ENCODE assay signal across 3 cellular contexts in genomic region chr16:87221633-87222032, GRCh38.
A peak's percentile ranks its signal among the peaks of the same experiment; 100 is the strongest.
TF ChIP-seq lines count a peak whose summit lies in the region.

No MANE protein-coding gene starts in this region.

TF ChIP-seq in HepG2, 621 proteins besides CTCF, POLR2A, EP300 and RAD21 (continues in another document):
- TF ChIP-seq, protein P1, sequence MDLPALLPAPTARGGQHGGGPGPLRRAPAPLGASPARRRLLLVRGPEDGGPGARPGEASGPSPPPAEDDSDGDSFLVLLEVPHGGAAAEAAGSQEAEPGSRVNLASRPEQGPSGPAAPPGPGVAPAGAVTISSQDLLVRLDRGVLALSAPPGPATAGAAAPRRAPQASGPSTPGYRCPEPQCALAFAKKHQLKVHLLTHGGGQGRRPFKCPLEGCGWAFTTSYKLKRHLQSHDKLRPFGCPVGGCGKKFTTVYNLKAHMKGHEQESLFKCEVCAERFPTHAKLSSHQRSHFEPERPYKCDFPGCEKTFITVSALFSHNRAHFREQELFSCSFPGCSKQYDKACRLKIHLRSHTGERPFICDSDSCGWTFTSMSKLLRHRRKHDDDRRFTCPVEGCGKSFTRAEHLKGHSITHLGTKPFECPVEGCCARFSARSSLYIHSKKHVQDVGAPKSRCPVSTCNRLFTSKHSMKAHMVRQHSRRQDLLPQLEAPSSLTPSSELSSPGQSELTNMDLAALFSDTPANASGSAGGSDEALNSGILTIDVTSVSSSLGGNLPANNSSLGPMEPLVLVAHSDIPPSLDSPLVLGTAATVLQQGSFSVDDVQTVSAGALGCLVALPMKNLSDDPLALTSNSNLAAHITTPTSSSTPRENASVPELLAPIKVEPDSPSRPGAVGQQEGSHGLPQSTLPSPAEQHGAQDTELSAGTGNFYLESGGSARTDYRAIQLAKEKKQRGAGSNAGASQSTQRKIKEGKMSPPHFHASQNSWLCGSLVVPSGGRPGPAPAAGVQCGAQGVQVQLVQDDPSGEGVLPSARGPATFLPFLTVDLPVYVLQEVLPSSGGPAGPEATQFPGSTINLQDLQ (CRISPR knock-in tag; IDR thresholded peaks at IDR 0.05), result no peak
- TF ChIP-seq ATF7 (IDR thresholded peaks at IDR 0.05), result peak; percentile 31; the same call in 1 of the 2 replicates
- TF ChIP-seq ATF7 (CRISPR knock-in tag; IDR thresholded peaks at IDR 0.05), result no peak
- TF ChIP-seq SMAD3 (CRISPR knock-in tag; IDR thresholded peaks at IDR 0.05), result no peak
- TF ChIP-seq ZNF282 (IDR thresholded peaks at IDR 0.05; ENCODE audit: partially characterized antibody), result peak; percentile 68
- TF ChIP-seq ZNF878 (CRISPR knock-in tag; IDR thresholded peaks at IDR 0.05), result no peak
- TF ChIP-seq IKZF1 (IDR thresholded peaks at IDR 0.05), result 0 out of 2 replicates have a peak, but pooled peaks have one; percentile 61
- no peak for TF ChIP-seq NCOA5 (CRISPR knock-in tag; IDR thresholded peaks at IDR 0.05)
- TF ChIP-seq SYNCRIP (IDR thresholded peaks at IDR 0.05; ENCODE audit: insufficient read depth, low read depth, low read length), result no peak
- TF ChIP-seq HNRNPK (IDR thresholded peaks at IDR 0.05; ENCODE audit: low read depth, low read length, poor library complexity, severe bottlenecking), result no peak
- no peak for TF ChIP-seq POGZ (CRISPR knock-in tag; IDR thresholded peaks at IDR 0.05)
- no peak for TF ChIP-seq FOSL2 (CRISPR knock-in tag; IDR thresholded peaks at IDR 0.05)
- 0 out of 2 replicates have a peak, but pooled peaks have one; percentile 13 for TF ChIP-seq FOXP1 (IDR thresholded peaks at IDR 0.05)
- TF ChIP-seq FOXP1 (CRISPR knock-in tag; IDR thresholded peaks at IDR 0.05), result no peak
- no peak for TF ChIP-seq CHCHD3 (CRISPR knock-in tag; IDR thresholded peaks at IDR 0.05)
- TF ChIP-seq ZNF737 (CRISPR knock-in tag; IDR thresholded peaks at IDR 0.05; ENCODE audit: borderline replicate concordance), result no peak
- no peak for TF ChIP-seq ZNF512 (CRISPR knock-in tag; IDR thresholded peaks at IDR 0.05)
- TF ChIP-seq SPEN (CRISPR knock-in tag; IDR thresholded peaks at IDR 0.05; ENCODE audit: low read depth), result no peak
- TF ChIP-seq, protein P2, sequence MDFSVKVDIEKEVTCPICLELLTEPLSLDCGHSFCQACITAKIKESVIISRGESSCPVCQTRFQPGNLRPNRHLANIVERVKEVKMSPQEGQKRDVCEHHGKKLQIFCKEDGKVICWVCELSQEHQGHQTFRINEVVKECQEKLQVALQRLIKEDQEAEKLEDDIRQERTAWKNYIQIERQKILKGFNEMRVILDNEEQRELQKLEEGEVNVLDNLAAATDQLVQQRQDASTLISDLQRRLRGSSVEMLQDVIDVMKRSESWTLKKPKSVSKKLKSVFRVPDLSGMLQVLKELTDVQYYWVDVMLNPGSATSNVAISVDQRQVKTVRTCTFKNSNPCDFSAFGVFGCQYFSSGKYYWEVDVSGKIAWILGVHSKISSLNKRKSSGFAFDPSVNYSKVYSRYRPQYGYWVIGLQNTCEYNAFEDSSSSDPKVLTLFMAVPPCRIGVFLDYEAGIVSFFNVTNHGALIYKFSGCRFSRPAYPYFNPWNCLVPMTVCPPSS (IDR thresholded peaks at IDR 0.05), result peak; percentile 69; the same call in 1 of the 2 replicates

TF ChIP-seq in WTC11, 78 proteins besides CTCF, POLR2A, EP300 and RAD21:
- TF ChIP-seq RELA (CRISPR knock-in tag; IDR thresholded peaks at IDR 0.05; ENCODE audit: borderline replicate concordance), result no peak
- no peak for TF ChIP-seq NFATC4 (CRISPR knock-in tag; IDR thresholded peaks at IDR 0.05)
- 0 out of 2 replicates have a peak, but pooled peaks have one; percentile 46 for TF ChIP-seq TCF7 (CRISPR knock-in tag; IDR thresholded peaks at IDR 0.05; ENCODE audit: low read depth)
- TF ChIP-seq NR2C2 (CRISPR knock-in tag; IDR thresholded peaks at IDR 0.05), result no peak
- TF ChIP-seq, protein P3, sequence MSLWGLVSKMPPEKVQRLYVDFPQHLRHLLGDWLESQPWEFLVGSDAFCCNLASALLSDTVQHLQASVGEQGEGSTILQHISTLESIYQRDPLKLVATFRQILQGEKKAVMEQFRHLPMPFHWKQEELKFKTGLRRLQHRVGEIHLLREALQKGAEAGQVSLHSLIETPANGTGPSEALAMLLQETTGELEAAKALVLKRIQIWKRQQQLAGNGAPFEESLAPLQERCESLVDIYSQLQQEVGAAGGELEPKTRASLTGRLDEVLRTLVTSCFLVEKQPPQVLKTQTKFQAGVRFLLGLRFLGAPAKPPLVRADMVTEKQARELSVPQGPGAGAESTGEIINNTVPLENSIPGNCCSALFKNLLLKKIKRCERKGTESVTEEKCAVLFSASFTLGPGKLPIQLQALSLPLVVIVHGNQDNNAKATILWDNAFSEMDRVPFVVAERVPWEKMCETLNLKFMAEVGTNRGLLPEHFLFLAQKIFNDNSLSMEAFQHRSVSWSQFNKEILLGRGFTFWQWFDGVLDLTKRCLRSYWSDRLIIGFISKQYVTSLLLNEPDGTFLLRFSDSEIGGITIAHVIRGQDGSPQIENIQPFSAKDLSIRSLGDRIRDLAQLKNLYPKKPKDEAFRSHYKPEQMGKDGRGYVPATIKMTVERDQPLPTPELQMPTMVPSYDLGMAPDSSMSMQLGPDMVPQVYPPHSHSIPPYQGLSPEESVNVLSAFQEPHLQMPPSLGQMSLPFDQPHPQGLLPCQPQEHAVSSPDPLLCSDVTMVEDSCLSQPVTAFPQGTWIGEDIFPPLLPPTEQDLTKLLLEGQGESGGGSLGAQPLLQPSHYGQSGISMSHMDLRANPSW (CRISPR knock-in tag; conservative IDR thresholded peaks at IDR 0.05; ENCODE audit: low read depth), result no peak
- TF ChIP-seq JUN (CRISPR knock-in tag; IDR thresholded peaks at IDR 0.05), result no peak
- TF ChIP-seq AFF4 (CRISPR knock-in tag; IDR thresholded peaks at IDR 0.05; ENCODE audit: borderline replicate concordance), result no peak
- TF ChIP-seq, protein P4, sequence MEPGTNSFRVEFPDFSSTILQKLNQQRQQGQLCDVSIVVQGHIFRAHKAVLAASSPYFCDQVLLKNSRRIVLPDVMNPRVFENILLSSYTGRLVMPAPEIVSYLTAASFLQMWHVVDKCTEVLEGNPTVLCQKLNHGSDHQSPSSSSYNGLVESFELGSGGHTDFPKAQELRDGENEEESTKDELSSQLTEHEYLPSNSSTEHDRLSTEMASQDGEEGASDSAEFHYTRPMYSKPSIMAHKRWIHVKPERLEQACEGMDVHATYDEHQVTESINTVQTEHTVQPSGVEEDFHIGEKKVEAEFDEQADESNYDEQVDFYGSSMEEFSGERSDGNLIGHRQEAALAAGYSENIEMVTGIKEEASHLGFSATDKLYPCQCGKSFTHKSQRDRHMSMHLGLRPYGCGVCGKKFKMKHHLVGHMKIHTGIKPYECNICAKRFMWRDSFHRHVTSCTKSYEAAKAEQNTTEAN (CRISPR knock-in tag; IDR thresholded peaks at IDR 0.05), result no peak

TF ChIP-seq in K562, 482 proteins besides CTCF, POLR2A, EP300 and RAD21:
- TF ChIP-seq, protein P5, sequence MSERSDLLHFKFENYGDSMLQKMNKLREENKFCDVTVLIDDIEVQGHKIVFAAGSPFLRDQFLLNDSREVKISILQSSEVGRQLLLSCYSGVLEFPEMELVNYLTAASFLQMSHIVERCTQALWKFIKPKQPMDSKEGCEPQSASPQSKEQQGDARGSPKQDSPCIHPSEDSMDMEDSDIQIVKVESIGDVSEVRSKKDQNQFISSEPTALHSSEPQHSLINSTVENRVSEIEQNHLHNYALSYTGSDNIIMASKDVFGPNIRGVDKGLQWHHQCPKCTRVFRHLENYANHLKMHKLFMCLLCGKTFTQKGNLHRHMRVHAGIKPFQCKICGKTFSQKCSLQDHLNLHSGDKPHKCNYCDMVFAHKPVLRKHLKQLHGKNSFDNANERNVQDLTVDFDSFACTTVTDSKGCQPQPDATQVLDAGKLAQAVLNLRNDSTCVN (CRISPR knock-in tag; IDR thresholded peaks at IDR 0.05), result 0 out of 2 replicates have a peak, but pooled peaks have one; percentile 32
- TF ChIP-seq TSC22D4 (tag; IDR thresholded peaks at IDR 0.05) (peak; percentile 52; the same call in 1 of the 2 replicates), ELF4 (CRISPR knock-in tag; IDR thresholded peaks at IDR 0.05) (peak; percentile 60; the same call in 1 of the 2 replicates), TGIF2 (CRISPR knock-in tag; IDR thresholded peaks at IDR 0.05) (no peak)
TF ChIP-seq in K562: peak in this region for 3.
